In the genomic region with DNA sequence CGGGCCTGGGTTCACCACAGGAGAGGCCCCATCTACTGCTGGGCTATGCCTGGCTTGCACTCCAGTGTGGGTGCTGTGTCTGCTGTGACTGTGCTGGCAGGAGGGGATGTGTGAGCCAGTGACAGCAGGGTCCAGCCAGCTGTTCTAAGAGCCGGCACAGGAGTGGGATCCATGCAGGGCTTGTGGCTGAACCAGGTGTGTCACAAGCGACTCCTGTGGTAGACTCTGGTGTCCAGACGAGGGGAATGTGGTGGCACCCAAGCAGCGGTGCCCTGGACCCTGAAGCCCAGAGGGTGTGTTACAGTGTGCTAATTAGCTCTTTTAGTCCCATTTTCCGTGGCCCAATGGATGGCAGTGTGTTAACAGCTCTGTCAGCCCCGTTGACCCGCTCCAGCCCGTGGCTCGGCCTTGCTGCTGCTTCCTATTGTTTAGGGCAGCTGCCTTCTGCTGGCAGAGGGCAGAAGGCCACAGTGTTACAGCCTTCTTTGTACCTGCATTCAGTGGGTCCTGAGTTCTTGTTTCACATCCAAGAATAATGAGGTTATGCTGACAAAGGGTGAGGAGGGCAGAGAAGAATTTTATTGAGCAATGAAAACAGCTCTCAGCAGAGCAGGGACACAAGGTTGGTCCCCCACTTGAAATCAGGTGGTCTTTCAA, we compare ENCODE assay signal across 1 cellular context.
TF ChIP-seq lines count a peak whose summit lies in the region.

No MANE protein-coding gene starts in this region.

TF ChIP-seq in H1, 55 proteins besides CTCF, POLR2A, EP300 and RAD21:
- TF ChIP-seq NRF1 (IDR thresholded peaks at IDR 0.05; ENCODE audit: low read depth, low read length) (no peak), JUND (IDR thresholded peaks at IDR 0.05; ENCODE audit: low read length) (no peak), TAF7 (optimal IDR thresholded peaks at IDR 0.05; ENCODE audit: borderline replicate concordance, low read depth, low read length) (no peak), RFX5 (IDR thresholded peaks at IDR 0.05; ENCODE audit: borderline replicate concordance, low read depth, low read length) (no peak), HDAC6 (IDR thresholded peaks at IDR 0.05; ENCODE audit: low read depth, low read length) (no peak), SIN3A (conservative IDR thresholded peaks at IDR 0.05 in 1 of 2, IDR thresholded peaks at IDR 0.05 in 1 of 2; ENCODE audit: low read depth in 1 of 2, low read length in 2 of 2) (no peak), BRCA1 (IDR thresholded peaks at IDR 0.05; ENCODE audit: low read depth, low read length) (no peak)
